1 cellular context compared by ENCODE assay signal in the genomic region with DNA sequence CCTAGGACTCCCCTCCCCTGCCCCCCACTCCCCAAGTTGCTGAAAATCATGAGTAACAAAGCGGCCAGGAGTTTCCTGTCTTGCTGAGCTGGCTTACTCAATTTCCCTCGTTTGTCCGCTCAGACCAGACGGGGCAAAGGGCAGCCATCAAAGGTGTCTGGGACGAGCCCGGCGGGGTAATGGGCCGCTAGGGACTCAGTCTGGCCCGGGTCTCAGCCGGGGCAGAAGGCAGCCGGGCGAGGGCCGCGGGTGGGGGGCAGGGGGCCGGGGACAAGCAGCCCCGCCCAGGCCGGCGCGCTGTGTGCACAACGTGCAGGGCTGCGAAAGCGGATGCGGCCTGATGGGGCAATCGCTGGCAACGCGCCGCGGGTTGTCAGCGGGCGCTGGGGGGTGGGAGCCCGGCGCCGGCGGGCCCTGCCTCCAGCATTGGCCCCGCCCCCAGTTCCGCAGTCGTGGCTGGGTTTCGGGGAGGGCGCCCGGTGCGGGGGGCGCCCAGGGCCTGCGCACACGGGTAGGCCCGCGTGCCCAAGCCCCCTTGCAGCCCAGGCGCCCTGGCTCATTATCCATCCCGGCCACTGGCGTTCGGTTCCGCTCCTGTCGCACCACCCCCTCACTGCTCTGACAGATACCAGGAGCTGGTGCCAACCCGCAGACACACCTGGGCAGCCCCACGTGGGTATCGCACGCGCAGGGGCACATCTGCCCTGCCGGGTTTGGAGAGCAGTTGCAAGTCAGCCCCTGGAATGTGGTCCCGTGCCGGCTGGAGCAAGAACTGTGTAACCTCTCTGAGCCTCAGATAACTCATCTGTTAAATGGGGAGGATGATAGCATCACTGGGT.
TF ChIP-seq lines count a peak whose summit lies in the region.

No MANE protein-coding gene starts in this region.

TF ChIP-seq in HepG2, 621 proteins besides CTCF, POLR2A, EP300 and RAD21 (continued from another document and continues in another):
- TF ChIP-seq, protein P1, sequence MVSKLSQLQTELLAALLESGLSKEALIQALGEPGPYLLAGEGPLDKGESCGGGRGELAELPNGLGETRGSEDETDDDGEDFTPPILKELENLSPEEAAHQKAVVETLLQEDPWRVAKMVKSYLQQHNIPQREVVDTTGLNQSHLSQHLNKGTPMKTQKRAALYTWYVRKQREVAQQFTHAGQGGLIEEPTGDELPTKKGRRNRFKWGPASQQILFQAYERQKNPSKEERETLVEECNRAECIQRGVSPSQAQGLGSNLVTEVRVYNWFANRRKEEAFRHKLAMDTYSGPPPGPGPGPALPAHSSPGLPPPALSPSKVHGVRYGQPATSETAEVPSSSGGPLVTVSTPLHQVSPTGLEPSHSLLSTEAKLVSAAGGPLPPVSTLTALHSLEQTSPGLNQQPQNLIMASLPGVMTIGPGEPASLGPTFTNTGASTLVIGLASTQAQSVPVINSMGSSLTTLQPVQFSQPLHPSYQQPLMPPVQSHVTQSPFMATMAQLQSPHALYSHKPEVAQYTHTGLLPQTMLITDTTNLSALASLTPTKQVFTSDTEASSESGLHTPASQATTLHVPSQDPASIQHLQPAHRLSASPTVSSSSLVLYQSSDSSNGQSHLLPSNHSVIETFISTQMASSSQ (IDR thresholded peaks at IDR 0.05; ENCODE audit: low read depth): no peak
- TF ChIP-seq, protein P1 (CRISPR knock-in tag; IDR thresholded peaks at IDR 0.05; ENCODE audit: borderline replicate concordance): peak; percentile 44; the same call in 1 of the 2 replicates
- TF ChIP-seq ZNF878 (CRISPR knock-in tag; IDR thresholded peaks at IDR 0.05) (no peak; the same call in 1 of the 2 replicates), MED8 (CRISPR knock-in tag; IDR thresholded peaks at IDR 0.05; ENCODE audit: insufficient replicate concordance) (peak; percentile 80), CBFB (CRISPR knock-in tag; IDR thresholded peaks at IDR 0.05) (peak; percentile 67; the same call in 1 of the 2 replicates), ZFP36 (IDR thresholded peaks at IDR 0.05; ENCODE audit: borderline replicate concordance, low read depth, low read length, partially characterized antibody) (no peak), JARID2 (CRISPR knock-in tag; IDR thresholded peaks at IDR 0.05; ENCODE audit: insufficient replicate concordance) (no peak), ZNF33A (CRISPR knock-in tag; IDR thresholded peaks at IDR 0.05; ENCODE audit: borderline replicate concordance) (no peak), HMGA1 (CRISPR knock-in tag; conservative IDR thresholded peaks at IDR 0.05) (no peak), CHD4 (IDR thresholded peaks at IDR 0.05; ENCODE audit: borderline replicate concordance, low read length) (peak; percentile 42; the same call in 1 of the 2 replicates), SMAD9 (CRISPR knock-in tag; IDR thresholded peaks at IDR 0.05) (no peak), ZNF678 (CRISPR knock-in tag; IDR thresholded peaks at IDR 0.05) (no peak), RELA (CRISPR knock-in tag; IDR thresholded peaks at IDR 0.05) (no peak), KDM3A (CRISPR knock-in tag; IDR thresholded peaks at IDR 0.05; ENCODE audit: low read depth) (peak; percentile 90; the same call in 1 of the 2 replicates), FIP1L1 (IDR thresholded peaks at IDR 0.05; ENCODE audit: borderline replicate concordance, insufficient read depth, low read depth, low read length) (no peak), ZNF547 (CRISPR knock-in tag; IDR thresholded peaks at IDR 0.05) (peak; percentile 83; the same call in 1 of the 2 replicates), TGIF2 (CRISPR knock-in tag; IDR thresholded peaks at IDR 0.05) (peak; percentile 76; the same call in 1 of the 2 replicates)
- TF ChIP-seq, protein P2, sequence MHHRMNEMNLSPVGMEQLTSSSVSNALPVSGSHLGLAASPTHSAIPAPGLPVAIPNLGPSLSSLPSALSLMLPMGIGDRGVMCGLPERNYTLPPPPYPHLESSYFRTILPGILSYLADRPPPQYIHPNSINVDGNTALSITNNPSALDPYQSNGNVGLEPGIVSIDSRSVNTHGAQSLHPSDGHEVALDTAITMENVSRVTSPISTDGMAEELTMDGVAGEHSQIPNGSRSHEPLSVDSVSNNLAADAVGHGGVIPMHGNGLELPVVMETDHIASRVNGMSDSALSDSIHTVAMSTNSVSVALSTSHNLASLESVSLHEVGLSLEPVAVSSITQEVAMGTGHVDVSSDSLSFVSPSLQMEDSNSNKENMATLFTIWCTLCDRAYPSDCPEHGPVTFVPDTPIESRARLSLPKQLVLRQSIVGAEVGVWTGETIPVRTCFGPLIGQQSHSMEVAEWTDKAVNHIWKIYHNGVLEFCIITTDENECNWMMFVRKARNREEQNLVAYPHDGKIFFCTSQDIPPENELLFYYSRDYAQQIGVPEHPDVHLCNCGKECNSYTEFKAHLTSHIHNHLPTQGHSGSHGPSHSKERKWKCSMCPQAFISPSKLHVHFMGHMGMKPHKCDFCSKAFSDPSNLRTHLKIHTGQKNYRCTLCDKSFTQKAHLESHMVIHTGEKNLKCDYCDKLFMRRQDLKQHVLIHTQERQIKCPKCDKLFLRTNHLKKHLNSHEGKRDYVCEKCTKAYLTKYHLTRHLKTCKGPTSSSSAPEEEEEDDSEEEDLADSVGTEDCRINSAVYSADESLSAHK (CRISPR knock-in tag; IDR thresholded peaks at IDR 0.05; ENCODE audit: borderline replicate concordance): no peak
- TF ChIP-seq, protein P3, sequence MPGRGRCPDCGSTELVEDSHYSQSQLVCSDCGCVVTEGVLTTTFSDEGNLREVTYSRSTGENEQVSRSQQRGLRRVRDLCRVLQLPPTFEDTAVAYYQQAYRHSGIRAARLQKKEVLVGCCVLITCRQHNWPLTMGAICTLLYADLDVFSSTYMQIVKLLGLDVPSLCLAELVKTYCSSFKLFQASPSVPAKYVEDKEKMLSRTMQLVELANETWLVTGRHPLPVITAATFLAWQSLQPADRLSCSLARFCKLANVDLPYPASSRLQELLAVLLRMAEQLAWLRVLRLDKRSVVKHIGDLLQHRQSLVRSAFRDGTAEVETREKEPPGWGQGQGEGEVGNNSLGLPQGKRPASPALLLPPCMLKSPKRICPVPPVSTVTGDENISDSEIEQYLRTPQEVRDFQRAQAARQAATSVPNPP (CRISPR knock-in tag; IDR thresholded peaks at IDR 0.05): peak; percentile 29; the same call in 1 of the 2 replicates
- TF ChIP-seq, protein P4, sequence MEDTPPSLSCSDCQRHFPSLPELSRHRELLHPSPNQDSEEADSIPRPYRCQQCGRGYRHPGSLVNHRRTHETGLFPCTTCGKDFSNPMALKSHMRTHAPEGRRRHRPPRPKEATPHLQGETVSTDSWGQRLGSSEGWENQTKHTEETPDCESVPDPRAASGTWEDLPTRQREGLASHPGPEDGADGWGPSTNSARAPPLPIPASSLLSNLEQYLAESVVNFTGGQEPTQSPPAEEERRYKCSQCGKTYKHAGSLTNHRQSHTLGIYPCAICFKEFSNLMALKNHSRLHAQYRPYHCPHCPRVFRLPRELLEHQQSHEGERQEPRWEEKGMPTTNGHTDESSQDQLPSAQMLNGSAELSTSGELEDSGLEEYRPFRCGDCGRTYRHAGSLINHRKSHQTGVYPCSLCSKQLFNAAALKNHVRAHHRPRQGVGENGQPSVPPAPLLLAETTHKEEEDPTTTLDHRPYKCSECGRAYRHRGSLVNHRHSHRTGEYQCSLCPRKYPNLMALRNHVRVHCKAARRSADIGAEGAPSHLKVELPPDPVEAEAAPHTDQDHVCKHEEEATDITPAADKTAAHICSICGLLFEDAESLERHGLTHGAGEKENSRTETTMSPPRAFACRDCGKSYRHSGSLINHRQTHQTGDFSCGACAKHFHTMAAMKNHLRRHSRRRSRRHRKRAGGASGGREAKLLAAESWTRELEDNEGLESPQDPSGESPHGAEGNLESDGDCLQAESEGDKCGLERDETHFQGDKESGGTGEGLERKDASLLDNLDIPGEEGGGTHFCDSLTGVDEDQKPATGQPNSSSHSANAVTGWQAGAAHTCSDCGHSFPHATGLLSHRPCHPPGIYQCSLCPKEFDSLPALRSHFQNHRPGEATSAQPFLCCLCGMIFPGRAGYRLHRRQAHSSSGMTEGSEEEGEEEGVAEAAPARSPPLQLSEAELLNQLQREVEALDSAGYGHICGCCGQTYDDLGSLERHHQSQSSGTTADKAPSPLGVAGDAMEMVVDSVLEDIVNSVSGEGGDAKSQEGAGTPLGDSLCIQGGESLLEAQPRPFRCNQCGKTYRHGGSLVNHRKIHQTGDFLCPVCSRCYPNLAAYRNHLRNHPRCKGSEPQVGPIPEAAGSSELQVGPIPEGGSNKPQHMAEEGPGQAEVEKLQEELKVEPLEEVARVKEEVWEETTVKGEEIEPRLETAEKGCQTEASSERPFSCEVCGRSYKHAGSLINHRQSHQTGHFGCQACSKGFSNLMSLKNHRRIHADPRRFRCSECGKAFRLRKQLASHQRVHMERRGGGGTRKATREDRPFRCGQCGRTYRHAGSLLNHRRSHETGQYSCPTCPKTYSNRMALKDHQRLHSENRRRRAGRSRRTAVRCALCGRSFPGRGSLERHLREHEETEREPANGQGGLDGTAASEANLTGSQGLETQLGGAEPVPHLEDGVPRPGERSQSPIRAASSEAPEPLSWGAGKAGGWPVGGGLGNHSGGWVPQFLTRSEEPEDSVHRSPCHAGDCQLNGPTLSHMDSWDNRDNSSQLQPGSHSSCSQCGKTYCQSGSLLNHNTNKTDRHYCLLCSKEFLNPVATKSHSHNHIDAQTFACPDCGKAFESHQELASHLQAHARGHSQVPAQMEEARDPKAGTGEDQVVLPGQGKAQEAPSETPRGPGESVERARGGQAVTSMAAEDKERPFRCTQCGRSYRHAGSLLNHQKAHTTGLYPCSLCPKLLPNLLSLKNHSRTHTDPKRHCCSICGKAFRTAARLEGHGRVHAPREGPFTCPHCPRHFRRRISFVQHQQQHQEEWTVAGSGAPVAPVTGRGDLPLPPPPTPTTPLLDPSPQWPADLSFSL (CRISPR knock-in tag; IDR thresholded peaks at IDR 0.05): no peak
- TF ChIP-seq, protein P5, sequence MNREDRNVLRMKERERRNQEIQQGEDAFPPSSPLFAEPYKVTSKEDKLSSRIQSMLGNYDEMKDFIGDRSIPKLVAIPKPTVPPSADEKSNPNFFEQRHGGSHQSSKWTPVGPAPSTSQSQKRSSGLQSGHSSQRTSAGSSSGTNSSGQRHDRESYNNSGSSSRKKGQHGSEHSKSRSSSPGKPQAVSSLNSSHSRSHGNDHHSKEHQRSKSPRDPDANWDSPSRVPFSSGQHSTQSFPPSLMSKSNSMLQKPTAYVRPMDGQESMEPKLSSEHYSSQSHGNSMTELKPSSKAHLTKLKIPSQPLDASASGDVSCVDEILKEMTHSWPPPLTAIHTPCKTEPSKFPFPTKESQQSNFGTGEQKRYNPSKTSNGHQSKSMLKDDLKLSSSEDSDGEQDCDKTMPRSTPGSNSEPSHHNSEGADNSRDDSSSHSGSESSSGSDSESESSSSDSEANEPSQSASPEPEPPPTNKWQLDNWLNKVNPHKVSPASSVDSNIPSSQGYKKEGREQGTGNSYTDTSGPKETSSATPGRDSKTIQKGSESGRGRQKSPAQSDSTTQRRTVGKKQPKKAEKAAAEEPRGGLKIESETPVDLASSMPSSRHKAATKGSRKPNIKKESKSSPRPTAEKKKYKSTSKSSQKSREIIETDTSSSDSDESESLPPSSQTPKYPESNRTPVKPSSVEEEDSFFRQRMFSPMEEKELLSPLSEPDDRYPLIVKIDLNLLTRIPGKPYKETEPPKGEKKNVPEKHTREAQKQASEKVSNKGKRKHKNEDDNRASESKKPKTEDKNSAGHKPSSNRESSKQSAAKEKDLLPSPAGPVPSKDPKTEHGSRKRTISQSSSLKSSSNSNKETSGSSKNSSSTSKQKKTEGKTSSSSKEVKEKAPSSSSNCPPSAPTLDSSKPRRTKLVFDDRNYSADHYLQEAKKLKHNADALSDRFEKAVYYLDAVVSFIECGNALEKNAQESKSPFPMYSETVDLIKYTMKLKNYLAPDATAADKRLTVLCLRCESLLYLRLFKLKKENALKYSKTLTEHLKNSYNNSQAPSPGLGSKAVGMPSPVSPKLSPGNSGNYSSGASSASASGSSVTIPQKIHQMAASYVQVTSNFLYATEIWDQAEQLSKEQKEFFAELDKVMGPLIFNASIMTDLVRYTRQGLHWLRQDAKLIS (CRISPR knock-in tag; IDR thresholded peaks at IDR 0.05): no peak
- TF ChIP-seq, protein P6, sequence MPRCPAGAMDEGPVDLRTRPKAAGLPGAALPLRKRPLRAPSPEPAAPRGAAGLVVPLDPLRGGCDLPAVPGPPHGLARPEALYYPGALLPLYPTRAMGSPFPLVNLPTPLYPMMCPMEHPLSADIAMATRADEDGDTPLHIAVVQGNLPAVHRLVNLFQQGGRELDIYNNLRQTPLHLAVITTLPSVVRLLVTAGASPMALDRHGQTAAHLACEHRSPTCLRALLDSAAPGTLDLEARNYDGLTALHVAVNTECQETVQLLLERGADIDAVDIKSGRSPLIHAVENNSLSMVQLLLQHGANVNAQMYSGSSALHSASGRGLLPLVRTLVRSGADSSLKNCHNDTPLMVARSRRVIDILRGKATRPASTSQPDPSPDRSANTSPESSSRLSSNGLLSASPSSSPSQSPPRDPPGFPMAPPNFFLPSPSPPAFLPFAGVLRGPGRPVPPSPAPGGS (CRISPR knock-in tag; IDR thresholded peaks at IDR 0.05): peak; percentile 78; the same call in 1 of the 2 replicates
- TF ChIP-seq, protein P7, sequence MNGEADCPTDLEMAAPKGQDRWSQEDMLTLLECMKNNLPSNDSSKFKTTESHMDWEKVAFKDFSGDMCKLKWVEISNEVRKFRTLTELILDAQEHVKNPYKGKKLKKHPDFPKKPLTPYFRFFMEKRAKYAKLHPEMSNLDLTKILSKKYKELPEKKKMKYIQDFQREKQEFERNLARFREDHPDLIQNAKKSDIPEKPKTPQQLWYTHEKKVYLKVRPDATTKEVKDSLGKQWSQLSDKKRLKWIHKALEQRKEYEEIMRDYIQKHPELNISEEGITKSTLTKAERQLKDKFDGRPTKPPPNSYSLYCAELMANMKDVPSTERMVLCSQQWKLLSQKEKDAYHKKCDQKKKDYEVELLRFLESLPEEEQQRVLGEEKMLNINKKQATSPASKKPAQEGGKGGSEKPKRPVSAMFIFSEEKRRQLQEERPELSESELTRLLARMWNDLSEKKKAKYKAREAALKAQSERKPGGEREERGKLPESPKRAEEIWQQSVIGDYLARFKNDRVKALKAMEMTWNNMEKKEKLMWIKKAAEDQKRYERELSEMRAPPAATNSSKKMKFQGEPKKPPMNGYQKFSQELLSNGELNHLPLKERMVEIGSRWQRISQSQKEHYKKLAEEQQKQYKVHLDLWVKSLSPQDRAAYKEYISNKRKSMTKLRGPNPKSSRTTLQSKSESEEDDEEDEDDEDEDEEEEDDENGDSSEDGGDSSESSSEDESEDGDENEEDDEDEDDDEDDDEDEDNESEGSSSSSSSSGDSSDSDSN (CRISPR knock-in tag; IDR thresholded peaks at IDR 0.05): peak; percentile 65; the same call in 1 of the 2 replicates
